11 cellular contexts compared by ENCODE assay signal in the genomic region with DNA sequence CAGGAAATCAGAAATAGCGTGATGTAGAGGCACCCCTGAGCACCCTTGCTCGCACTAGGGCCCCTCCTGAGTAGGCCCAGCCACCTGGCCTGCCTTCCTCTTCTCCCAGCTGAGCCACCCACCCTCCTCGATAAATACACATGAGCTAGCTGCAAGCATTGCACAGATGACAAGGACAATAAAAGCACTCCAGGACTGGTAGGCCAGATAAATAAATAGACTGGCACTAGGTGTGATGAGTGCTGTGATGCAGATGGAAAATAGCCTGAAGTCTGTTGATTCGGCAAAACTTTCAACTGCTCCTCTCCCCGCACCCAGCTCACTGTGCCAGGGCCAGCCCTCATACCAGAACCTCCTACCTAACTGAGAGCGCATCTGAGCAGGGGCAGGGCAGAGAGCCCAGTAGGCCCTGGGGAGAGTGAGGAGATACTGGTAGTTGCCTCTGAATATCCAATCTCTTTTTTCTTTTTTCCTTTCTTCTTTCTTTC. TPM values are rescaled to one million over a fixed set of nuclear protein-coding genes. Genes with fewer than 3 reads are reported as not detected.
DNase-seq lines count a peak whose midpoint lies in the region; ATAC-seq and TF ChIP-seq lines count a peak whose summit lies in the region.
"Had no signal": no experiment of that assay in that cellular context is flagged by ENCODE, and none has a peak within 500 bp of the region (broad histone marks: within the 10 kb centered on the region; RNA-seq: fewer than 3 reads in every experiment).

No MANE protein-coding gene starts in this region.

- ATAC-seq in GM19023 (IDR thresholded peaks at IDR 0.05; ENCODE audit: unreplicated experiment), result no peak

- H3K27me3 ChIP-seq in ascending aorta (no peaks in the 10 kb centered on the region), uterus (no peaks in the 10 kb centered on the region), H7 (ENCODE audit: control insufficient read depth, insufficient read depth, low read length) (no peaks in the 10 kb centered on the region)
- H3K27me3 ChIP-seq: dorsolateral prefrontal cortex had no signal

- H3K36me3 Mint-ChIP-seq in osteocyte (ENCODE audit: unreplicated experiment), result peaks cover 16% of the 10 kb centered on the region

- no peak for TF ChIP-seq POLR2A in uterus (IDR thresholded peaks at IDR 0.05)

- H3K9me3 ChIP-seq in ascending aorta (no peaks in the 10 kb centered on the region), uterus (no peaks in the 10 kb centered on the region)

- peak overlapping the region; percentile 23 for H3K27ac Mint-ChIP-seq in osteocyte (ENCODE audit: unreplicated experiment)

- H3K27ac ChIP-seq in ascending aorta (peak overlapping the region; percentile 51 to 69), uterus (peak overlapping the region in 1 of 2 donors; percentile 3)

- peaks cover 27% of the 10 kb centered on the region for H3K4me1 Mint-ChIP-seq in osteocyte (ENCODE audit: unreplicated experiment)

- peak; percentile 73 for DNase-seq in DMS153 treated with DMSO at 0.1 percent for 48 hours (lab: John Stamatoyannopoulos, UW; ENCODE audit: unreplicated experiment)
- DNase-seq in NCI-H1417 (lab: John Stamatoyannopoulos, UW), result peak in 2 of 3 experiments; percentile 61 to 87
- no peak for DNase-seq in ascending aorta (ENCODE audit: low spot score in 2 of 2)
- DNase-seq in osteocyte (ENCODE audit: extremely low spot score, unreplicated experiment), result no peak
- no peak for DNase-seq in uterus
- no peak for DNase-seq in H7
- DNase-seq in activated effector memory CD4-positive, alpha-beta T cell treated with anti-CD3 and anti-CD28 coated beads, Interleukin-2, amount 50 U/mL, for 16 hours, result no peak
- DNase-seq: activated CD8-positive, alpha-beta memory T cell treated with anti-CD3 and anti-CD28 coated beads, Interleukin-2, amount 50 U/mL, for 48 hours; SIG-M5 had no signal

- H3K9me3 Mint-ChIP-seq in osteocyte (ENCODE audit: unreplicated experiment), result no peaks in the 10 kb centered on the region

- TF ChIP-seq CTCF in ascending aorta (IDR thresholded peaks at IDR 0.05) (no peak), osteocyte (IDR thresholded peaks at IDR 0.05) (no peak), uterus (IDR thresholded peaks at IDR 0.05) (no peak)

- intact Hi-C loops in ascending aorta (cut with DNase I) (no loop called here), uterus (cut with DNase I; ENCODE audit: low total_unique reads) (no loop called here)

- no peaks in the 10 kb centered on the region for H3K36me3 ChIP-seq in ascending aorta
- H3K36me3 ChIP-seq in uterus, result no peaks in the 10 kb centered on the region
- no peaks in the 10 kb centered on the region for H3K36me3 ChIP-seq in H7 (replicated peaks; ENCODE audit: control insufficient read depth, insufficient read depth, low read length)

- H3K27me3 Mint-ChIP-seq in osteocyte (ENCODE audit: unreplicated experiment), result no peaks in the 10 kb centered on the region

- H3K4me1 ChIP-seq in ascending aorta, result peaks cover 6 to 52% of the 10 kb centered on the region in 2 donors
- H3K4me1 ChIP-seq in uterus, result peaks cover 0 to 3% of the 10 kb centered on the region in 2 donors

- H3K4me3 Mint-ChIP-seq in osteocyte (ENCODE audit: unreplicated experiment), result no peak overlapping the region

- H3K4me3 ChIP-seq in ascending aorta, result peak overlapping the region in 1 of 2 donors; percentile 5
- H3K4me3 ChIP-seq in uterus, result no peak overlapping the region
- H3K4me3 ChIP-seq in H7 (ENCODE audit: insufficient read depth, low read depth, low read length), result no peak overlapping the region
- H3K4me3 ChIP-seq: dorsolateral prefrontal cortex had no signal

RNA-seq across cellular contexts. Expression of gene GPI, which starts 54.5 kb away (rescaled TPM):
- total RNA-seq in ascending aorta, result 337 TPM
- total RNA-seq in osteocyte, result 181 and 192 TPM in 2 replicates
- total RNA-seq in uterus, result 100 to 1,000 TPM in 1 of 4 donors, 10 to 100 TPM in 3; 41.5 to 120 (median 95.2) TPM
- 192 and 212 TPM in 2 replicates for total RNA-seq in H7 (2014; rRNA removed; shearing (Covaris generic))

RNA-seq across cellular contexts. Expression of gene GARRE1, which starts 56.2 kb away (rescaled TPM):
- total RNA-seq in ascending aorta (59.2 TPM), osteocyte (29.5 and 33.5 TPM in 2 replicates), uterus (10 to 100 TPM; 22.4 to 54.6 (median 43.0) TPM)
- total RNA-seq in H7 (2014; rRNA removed; shearing (Covaris generic)), result 13.5 and 17.1 TPM in 2 replicates

Comparison
In these comparisons a context has a peak if more than half of its experiments do, and no peak if none do; other contexts are left out.
1. DNase-seq: peak in DMS153 treated with DMSO at 0.1 percent for 48 hours (single experiment) and NCI-H1417 (2 of 3); none in ascending aorta (0 of 2), osteocyte (single experiment), uterus (0 of 2), H7 (single experiment) and activated effector memory CD4-positive, alpha-beta T cell treated with anti-CD3 and anti-CD28 coated beads, Interleukin-2, amount 50 U/mL, for 16 hours (single experiment).